Comparison of ENCODE assay signal across 18 cellular contexts in the genomic region with DNA sequence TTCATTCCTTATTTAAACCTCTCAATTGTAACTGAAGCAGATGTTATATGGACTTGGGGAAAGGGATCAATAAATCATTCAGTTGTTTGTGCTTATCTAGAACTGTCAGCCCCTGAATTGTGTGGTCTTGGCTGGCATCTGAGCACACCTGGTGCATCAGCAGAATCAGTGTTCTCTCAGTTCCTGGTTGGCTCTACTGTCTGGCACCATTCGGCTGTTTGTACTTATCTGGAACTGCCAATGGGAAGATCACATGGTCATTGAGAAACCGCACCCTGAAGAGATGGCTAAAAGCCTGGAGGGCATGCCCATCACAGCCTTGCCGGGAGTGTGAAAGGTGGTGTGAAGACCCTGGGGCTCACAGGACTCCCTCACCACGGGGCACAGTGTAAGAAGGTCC. TPM values are rescaled to one million over a fixed set of nuclear protein-coding genes. Genes with fewer than 3 reads are reported as not detected.
A peak's percentile ranks its signal among the peaks of the same experiment; 100 is the strongest.
DNase-seq lines count a peak whose midpoint lies in the region; ATAC-seq and TF ChIP-seq lines count a peak whose summit lies in the region.
"Had no signal": no experiment of that assay in that cellular context is flagged by ENCODE, and none has a peak within 500 bp of the region (broad histone marks: within the 10 kb centered on the region; RNA-seq: fewer than 3 reads in every experiment).

No MANE protein-coding gene starts in this region.

- H3K36me3 Mint-ChIP-seq in T-helper 17 cell (ENCODE audit: low read depth) (no peaks in the 10 kb centered on the region), nephron progenitor cell (ENCODE audit: low read depth) (no peaks in the 10 kb centered on the region)
- no peaks in the 10 kb centered on the region for H3K36me3 Mint-ChIP-seq in stimulated activated naive B cell treated with anti-CD40 and anti-IgM and Interleukin-4, amounts not matched to agents 10 μg/mL and 1 μg/mL and 100 μg/mL, for 72 hours

- H3K4me3 Mint-ChIP-seq in T-helper 17 cell, result no peak overlapping the region
- H3K4me3 Mint-ChIP-seq in stimulated activated naive B cell treated with anti-CD40 and anti-IgM and Interleukin-4, amounts not matched to agents 10 μg/mL and 1 μg/mL and 100 μg/mL, for 72 hours, result no peak overlapping the region
- H3K4me3 Mint-ChIP-seq in nephron progenitor cell, result no peak overlapping the region
- H3K4me3 Mint-ChIP-seq: CD4-positive, alpha-beta T cell; GM23338 had no signal

- ATAC-seq in T-helper 17 cell (no peak), left lobe of liver (peak; percentile 91)
- ATAC-seq in stimulated activated naive B cell treated with anti-CD40 and anti-IgM and Interleukin-4, amounts not matched to agents 10 μg/mL and 1 μg/mL and 100 μg/mL, for 72 hours (replicated peaks), result no peak
- ATAC-seq: GM23338 had no signal

- H3K27ac Mint-ChIP-seq in T-helper 17 cell, result peak overlapping the region; percentile 8
- peak overlapping the region; percentile 66 for H3K27ac Mint-ChIP-seq in stimulated activated naive B cell treated with anti-CD40 and anti-IgM and Interleukin-4, amounts not matched to agents 10 μg/mL and 1 μg/mL and 100 μg/mL, for 72 hours
- no peak overlapping the region for H3K27ac Mint-ChIP-seq in nephron progenitor cell
- H3K27ac Mint-ChIP-seq: CD4-positive, alpha-beta T cell; GM23338 had no signal

- H3K27me3 Mint-ChIP-seq in T-helper 17 cell (peaks cover 67% of the 10 kb centered on the region), nephron progenitor cell (ENCODE audit: low read depth, poor library complexity) (peaks cover 10% of the 10 kb centered on the region)
- H3K27me3 Mint-ChIP-seq in stimulated activated naive B cell treated with anti-CD40 and anti-IgM and Interleukin-4, amounts not matched to agents 10 μg/mL and 1 μg/mL and 100 μg/mL, for 72 hours, result peaks cover 12 to 16% of the 10 kb centered on the region in 2 donors

- TF ChIP-seq CTCF in LNCaP clone FGC (IDR thresholded peaks at IDR 0.05; ENCODE audit: control insufficient read depth, extremely low read depth, insufficient read depth), result no peak
- no peak for TF ChIP-seq CTCF in nephron progenitor cell (IDR thresholded peaks at IDR 0.05)
- TF ChIP-seq CTCF in GM13977 (IDR thresholded peaks at IDR 0.05; ENCODE audit: extremely low read depth, insufficient read depth, missing control alignments), result no peak

- H3K4me3 ChIP-seq in LNCaP clone FGC (ENCODE audit: low read depth, low read length), result no peak overlapping the region
- H3K4me3 ChIP-seq: GM23338 had no signal

- H3K4me1 Mint-ChIP-seq in T-helper 17 cell (peaks cover 15% of the 10 kb centered on the region), nephron progenitor cell (peaks cover 11% of the 10 kb centered on the region)
- peaks cover 26 to 33% of the 10 kb centered on the region in 2 donors for H3K4me1 Mint-ChIP-seq in stimulated activated naive B cell treated with anti-CD40 and anti-IgM and Interleukin-4, amounts not matched to agents 10 μg/mL and 1 μg/mL and 100 μg/mL, for 72 hours

- H3K9me3 ChIP-seq in T-helper 17 cell (ENCODE audit: control insufficient read depth, low read length, poor library complexity, severe bottlenecking), result no peaks in the 10 kb centered on the region
- H3K9me3 ChIP-seq: SK-N-SH had no signal

- no peaks in the 10 kb centered on the region for H3K9me3 Mint-ChIP-seq in stimulated activated naive B cell treated with anti-CD40 and anti-IgM and Interleukin-4, amounts not matched to agents 10 μg/mL and 1 μg/mL and 100 μg/mL, for 72 hours
- no peaks in the 10 kb centered on the region for H3K9me3 Mint-ChIP-seq in nephron progenitor cell
- H3K9me3 Mint-ChIP-seq: CD4-positive, alpha-beta T cell; GM23338 had no signal

- peak; percentile 79 for DNase-seq in LNCaP clone FGC (ENCODE audit: low read depth)
- no peak for DNase-seq in T-helper 17 cell
- DNase-seq in left lobe of liver (ENCODE audit: low spot score), result peak; percentile 63
- DNase-seq in stimulated activated naive B cell treated with anti-CD40 and anti-IgM and Interleukin-4, amounts not matched to agents 10 μg/mL and 1 μg/mL and 100 μg/mL, for 72 hours, result no peak
- no peak for DNase-seq in nephron progenitor cell
- DNase-seq in NCI-H226, result no peak
- no peak for DNase-seq in GM13977 (ENCODE audit: low spot score)
- DNase-seq: CD4-positive, alpha-beta T cell; GF-D8; KG1; NCI-H1417; NCI-H187; NCI-H446; NCI-H69; OCI-M1; SHP77; SK-N-SH had no signal

- in situ Hi-C loops in GM13977 (cut with MboI; ENCODE audit: low pct_unique_long_range_greater_than_20kb, low sequenced_read_pairs, unreplicated experiment), result loop anchor here (10.0 to 25.0 kb wide), 2 partner anchors 311 to 803 kb away; no protein-coding TSS in a partner anchor

RNA-seq across cellular contexts. Expression of gene EHF, which starts 37.1 kb away (rescaled TPM):
- under 1 TPM; 0.34 to 0.65 TPM for total RNA-seq in T-helper 17 cell
- 2.8 TPM for total RNA-seq in left lobe of liver
- total RNA-seq: CD4-positive, alpha-beta T cell; GM23338 had no signal

Comparison
In these comparisons a context has a peak if more than half of its experiments do, and no peak if none do; other contexts are left out.
1. DNase-seq: peak in LNCaP clone FGC (single experiment) and left lobe of liver (single experiment); none in T-helper 17 cell (0 of 3), stimulated activated naive B cell treated with anti-CD40 and anti-IgM and Interleukin-4, amounts not matched to agents 10 μg/mL and 1 μg/mL and 100 μg/mL, for 72 hours (single experiment), nephron progenitor cell (single experiment), NCI-H226 (single experiment) and GM13977 (single experiment).